7 cellular contexts compared by ENCODE assay signal in the genomic region with DNA sequence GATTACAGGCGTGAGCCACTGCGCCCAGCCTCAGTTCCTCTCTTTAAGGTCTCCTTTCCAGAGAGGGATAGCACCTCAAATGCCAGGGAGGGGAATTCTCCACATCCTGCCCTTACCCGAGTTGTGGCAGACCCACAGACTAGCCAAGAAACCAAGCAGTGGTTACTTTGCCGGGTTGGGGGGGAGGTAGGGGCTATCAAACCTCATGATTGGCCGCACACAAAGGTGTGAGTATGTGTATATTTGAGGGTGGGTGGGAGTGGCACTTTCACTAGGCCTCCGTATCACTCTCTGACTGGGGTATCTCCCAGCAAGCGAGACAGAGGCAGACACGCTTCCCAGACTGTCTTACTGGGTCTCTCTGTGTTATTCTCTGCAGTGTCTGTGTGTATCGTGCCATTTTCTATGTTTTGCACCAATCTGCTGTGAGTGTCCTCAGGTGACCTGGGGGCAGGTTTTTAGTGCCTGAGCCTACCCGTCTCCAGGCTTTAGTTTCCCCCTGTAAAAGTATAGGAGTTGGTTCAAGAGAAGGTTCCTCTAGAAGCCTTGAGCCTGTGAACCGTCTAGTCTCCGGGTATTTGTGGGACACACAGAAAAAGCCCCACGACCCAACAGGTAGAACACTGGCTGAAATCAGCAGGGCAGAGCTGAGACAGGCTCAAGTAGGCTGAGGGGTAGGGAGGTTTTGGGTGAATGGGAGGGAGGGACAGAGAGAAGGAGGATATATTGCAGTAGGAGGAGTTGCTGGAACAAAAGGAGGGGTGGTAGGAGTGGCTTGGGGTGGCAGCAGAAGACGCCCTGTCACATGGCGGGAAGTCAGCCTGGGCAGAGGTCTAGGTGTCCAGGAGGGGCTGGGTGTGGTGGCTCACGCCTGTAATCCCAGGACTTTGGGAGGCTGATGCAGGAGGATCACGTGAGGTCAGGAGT. TPM values are rescaled to one million over a fixed set of nuclear protein-coding genes. Genes with fewer than 3 reads are reported as not detected.
DNase-seq lines count a peak whose midpoint lies in the region; ATAC-seq and TF ChIP-seq lines count a peak whose summit lies in the region.

No MANE protein-coding gene starts in this region.

- peaks cover 7 to 99% (median 55%) of the 10 kb centered on the region in 4 donors for H3K4me1 ChIP-seq in Peyer's patch
- H3K4me1 ChIP-seq in osteoblast (ENCODE audit: insufficient read depth, low read length) = peaks cover 96% of the 10 kb centered on the region

- peak in 1 of 2 donors; percentile 21 for TF ChIP-seq POLR2A in Peyer's patch (IDR thresholded peaks at IDR 0.05)

- H3K4me1 Mint-ChIP-seq in effector memory CD8-positive, alpha-beta T cell (ENCODE audit: low read depth in 2 of 2) = peaks cover 65% of the 10 kb centered on the region in 2 donors

- H3K27me3 ChIP-seq in Peyer's patch (no peaks in the 10 kb centered on the region), osteoblast (ENCODE audit: insufficient read depth, low read length) (no peaks in the 10 kb centered on the region)

- H3K27ac ChIP-seq in Peyer's patch (peak overlapping the region; percentile 73 to 97 (median 93)), osteoblast (ENCODE audit: low read depth, low read length) (peak overlapping the region; percentile 100)

- peaks cover 94% of the 10 kb centered on the region for H3K36me3 Mint-ChIP-seq in effector memory CD8-positive, alpha-beta T cell (ENCODE audit: insufficient read depth)

- H3K36me3 ChIP-seq in Peyer's patch = no peaks in the 10 kb centered on the region
- peaks cover 16% of the 10 kb centered on the region for H3K36me3 ChIP-seq in osteoblast (ENCODE audit: insufficient read depth, low read length)

- no peaks in the 10 kb centered on the region for H3K27me3 Mint-ChIP-seq in effector memory CD8-positive, alpha-beta T cell

- peak overlapping the region; percentile 77 for H3K4me2 ChIP-seq in osteoblast (ENCODE audit: insufficient read depth, low read length)

- H3K9me3 ChIP-seq in Peyer's patch = no peaks in the 10 kb centered on the region
- H3K9me3 ChIP-seq in osteoblast (ENCODE audit: low read depth, low read length) = no peaks in the 10 kb centered on the region

- peak; percentile 45 for ATAC-seq in effector memory CD8-positive, alpha-beta T cell (replicated peaks)
- ATAC-seq in HG03095 (IDR thresholded peaks at IDR 0.05; ENCODE audit: unreplicated experiment) = no peak

- peak overlapping the region; percentile 50 to 66 for H3K4me3 Mint-ChIP-seq in effector memory CD8-positive, alpha-beta T cell

- H2AFZ ChIP-seq in osteoblast (ENCODE audit: low read length) = no peak overlapping the region

- H3K4me3 ChIP-seq in HFF-Myc (replicated peaks; ENCODE audit: low read depth, low read length) (peak overlapping the region; percentile 6), Peyer's patch (peak overlapping the region in 1 of 4 donors; percentile 39), osteoblast (ENCODE audit: insufficient read depth, low read length) (no peak overlapping the region)

- no peak for TF ChIP-seq CTCF in HFF-Myc (IDR thresholded peaks at IDR 0.05; ENCODE audit: low read depth, low read length, missing control alignments)
- no peak for TF ChIP-seq CTCF in Peyer's patch (IDR thresholded peaks at IDR 0.05)
- TF ChIP-seq CTCF in osteoblast (IDR thresholded peaks at IDR 0.05; ENCODE audit: extremely low read depth, low read depth, low read length) = no peak

- H3K27ac Mint-ChIP-seq in effector memory CD8-positive, alpha-beta T cell = peak overlapping the region; percentile 93 to 97

- DNase-seq in HFF-Myc (ENCODE audit: extremely low read depth, low read depth) (no peak), Peyer's patch (peak in 2 of 3 donors; percentile 85), osteoblast (ENCODE audit: insufficient read length, low spot score, missing footprints) (no peak), pons (ENCODE audit: low spot score) (no peak), foreskin melanocyte (no peak)
- peak; percentile 52 to 62 (median 53) for DNase-seq in effector memory CD8-positive, alpha-beta T cell

- no peaks in the 10 kb centered on the region for H3K9me3 Mint-ChIP-seq in effector memory CD8-positive, alpha-beta T cell

- H4K20me1 ChIP-seq in osteoblast (ENCODE audit: insufficient read depth, low read length) = peaks cover 31% of the 10 kb centered on the region

- H3K79me2 ChIP-seq in osteoblast (ENCODE audit: insufficient read depth, low read length) = peaks cover 88% of the 10 kb centered on the region

RNA-seq across cellular contexts. Expression of a gene that starts 10.3 kb away (rescaled TPM):
- total RNA-seq in Peyer's patch (100 to 1,000 TPM; 201 to 295 (median 211) TPM), osteoblast (774 and 854 TPM in 2 replicates)

RNA-seq across cellular contexts. Expression of a gene that starts 28.6 kb away (rescaled TPM):
- total RNA-seq in Peyer's patch (10 to 100 TPM in 1 of 4 donors, 1 to 10 TPM in 3; 1.5 to 19.0 (median 3.2) TPM), osteoblast (1.5 and 1.8 TPM in 2 replicates)

RNA-seq across cellular contexts. Expression of a gene that starts 42.6 kb away (rescaled TPM):
- 1 to 10 TPM in 1 of 4 donors, under 1 TPM in 1, not detected in 2; 0.80 to 2.1 TPM for total RNA-seq in Peyer's patch
- total RNA-seq in osteoblast = 0.88 and 1.1 TPM in 2 replicates

Comparison
In these comparisons a context has a peak if more than half of its experiments do, and no peak if none do; other contexts are left out.
1. DNase-seq: peak in Peyer's patch (2 of 3) and effector memory CD8-positive, alpha-beta T cell (3 of 3); none in HFF-Myc (single experiment), osteoblast (single experiment), pons (single experiment) and foreskin melanocyte (single experiment).